31 cellular contexts compared by ENCODE assay signal in the genomic region with DNA sequence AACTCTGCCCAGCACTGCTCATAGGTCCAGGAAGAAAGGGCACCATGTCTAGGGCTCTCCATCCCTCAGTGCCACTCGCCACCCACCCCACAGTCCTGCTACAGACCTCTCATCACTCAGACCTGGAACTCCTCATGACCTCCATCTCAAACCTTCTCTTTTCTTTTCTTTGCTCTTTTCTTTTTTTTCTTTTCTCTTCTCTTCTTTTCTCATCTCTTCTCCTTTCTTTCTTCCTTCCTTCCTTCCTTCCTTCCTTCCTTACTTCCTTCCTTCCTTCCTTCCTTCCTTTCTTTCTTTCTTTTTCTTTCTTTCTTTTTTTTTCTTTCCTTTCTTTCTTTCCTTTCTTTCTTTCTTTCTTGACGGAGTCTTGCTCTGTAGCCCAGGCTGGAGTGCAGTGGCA.
"Had no signal": no experiment of that assay in that cellular context is flagged by ENCODE, and none has a peak within 500 bp of the region (broad histone marks: within the 10 kb centered on the region; RNA-seq: fewer than 3 reads in every experiment).

No MANE protein-coding gene starts in this region.

- H3K4me3 Mint-ChIP-seq: memory B cell; naive thymus-derived CD4-positive, alpha-beta T cell; natural killer cell treated with Interleukin-12 subunit alpha and Interleukin-12 subunit beta and Interleukin-15 and Interleukin-18, amount 100 ng/mL, for 72 hours; stimulated activated effector memory CD8-positive, alpha-beta T cell treated with anti-CD3 and anti-CD28 coated beads, Interleukin-12 subunit alpha, Interleukin-12 subunit beta, amount 100 ng/mL, for 72 hours had no signal

- H3K4me1 ChIP-seq: prostate gland, testis, transverse colon had no signal

- H3K9me3 Mint-ChIP-seq: natural killer cell treated with Interleukin-12 subunit alpha and Interleukin-12 subunit beta and Interleukin-15 and Interleukin-18, amount 100 ng/mL, for 72 hours; stimulated activated effector memory CD8-positive, alpha-beta T cell treated with anti-CD3 and anti-CD28 coated beads, Interleukin-12 subunit alpha, Interleukin-12 subunit beta, amount 100 ng/mL, for 72 hours had no signal

- H3K9me3 ChIP-seq: lower lobe of right lung, mucosa of descending colon, pancreas, prostate gland, testis, thyroid gland, transverse colon, upper lobe of right lung had no signal

- H3K4me3 ChIP-seq: lower lobe of right lung, mucosa of descending colon, pancreas, prostate gland, skin epidermis, stomach, testis, thyroid gland, transverse colon, upper lobe of right lung had no signal

- H3K27ac ChIP-seq: lower lobe of right lung, pancreas, prostate gland, skin epidermis, stomach, testis, thyroid gland, transverse colon, upper lobe of right lung had no signal

- DNase-seq: head of caudate nucleus; hippocampal formation; kidney glomerular epithelial cell; left cardiac atrium; left ventricle myocardium superior; lower lobe of right lung; midbrain; mucosa of descending colon; naive thymus-derived CD4-positive, alpha-beta T cell; nucleus accumbens; pancreas; posterior cingulate gyrus; retina; right cardiac atrium; stimulated activated CD4-positive, alpha-beta T cell treated with anti-CD3 and anti-CD28 coated beads, Interleukin-12 subunit alpha, Interleukin-12 subunit beta, amount 100 ng/mL, for 4 hours; stimulated activated CD4-positive, alpha-beta T cell treated with anti-CD3 and anti-CD28 coated beads, Interleukin-15, amount 100 ng/mL, for 24 hours; stimulated activated CD4-positive, alpha-beta T cell treated with anti-CD3 and anti-CD28 coated beads, Interleukin-2, amount 100 ng/mL, for 24 hours; stimulated activated CD4-positive, alpha-beta T cell treated with anti-CD3 and anti-CD28 coated beads, Interleukin-4, amount 100 ng/mL, for 1 hour; stimulated activated naive CD8-positive, alpha-beta T cell treated with anti-CD3 and anti-CD28 coated beads, Interleukin-15, Interleukin-2, amounts not matched to agents 100 U/mL and 50 U/mL, for 24 hours; stomach; testis; thyroid gland; transverse colon; upper lobe of right lung had no signal

- H3K36me3 Mint-ChIP-seq: memory B cell; natural killer cell treated with Interleukin-12 subunit alpha and Interleukin-12 subunit beta and Interleukin-15 and Interleukin-18, amount 100 ng/mL, for 72 hours; stimulated activated effector memory CD8-positive, alpha-beta T cell treated with anti-CD3 and anti-CD28 coated beads, Interleukin-12 subunit alpha, Interleukin-12 subunit beta, amount 100 ng/mL, for 72 hours had no signal

- H3K27ac Mint-ChIP-seq: memory B cell; stimulated activated effector memory CD8-positive, alpha-beta T cell treated with anti-CD3 and anti-CD28 coated beads, Interleukin-12 subunit alpha, Interleukin-12 subunit beta, amount 100 ng/mL, for 72 hours had no signal

- ATAC-seq: left cardiac atrium; left lobe of liver; left ventricle myocardium superior; lower lobe of right lung; mucosa of descending colon; naive thymus-derived CD4-positive, alpha-beta T cell; natural killer cell treated with Interleukin-12 subunit alpha and Interleukin-12 subunit beta and Interleukin-15 and Interleukin-18, amount 100 ng/mL, for 72 hours; pancreas; right cardiac atrium; sciatic nerve; stimulated activated effector memory CD8-positive, alpha-beta T cell treated with anti-CD3 and anti-CD28 coated beads, Interleukin-12 subunit alpha, Interleukin-12 subunit beta, amount 100 ng/mL, for 72 hours; stimulated activated naive CD8-positive, alpha-beta T cell treated with anti-CD3 and anti-CD28 coated beads, Interleukin-15, Interleukin-2, amounts not matched to agents 100 U/mL and 50 U/mL, for 24 hours; upper lobe of right lung had no signal

- H3K36me3 ChIP-seq: lower lobe of right lung, pancreas, prostate gland, stomach, thyroid gland, transverse colon, upper lobe of right lung had no signal
